In genomic region chr6:3159805-3160781, GRCh38 we compare ENCODE assay signal across 8 cellular contexts. TPM values are rescaled to one million over a fixed set of nuclear protein-coding genes. Genes with fewer than 3 reads are reported as not detected.
DNase-seq lines count a peak whose midpoint lies in the region; ATAC-seq and TF ChIP-seq lines count a peak whose summit lies in the region.

No MANE protein-coding gene starts in this region.

- H3K36me3 ChIP-seq in vagina: peaks cover 0 to 3% of the 10 kb centered on the region in 2 donors

- intact Hi-C loops in natural killer cell (cut with micrococcal nuclease) (no loop called here), vagina (cut with DNase I) (no loop called here)

- in situ Hi-C loops in astrocyte of the spinal cord (cut with HindIII; ENCODE audit: low sequenced_read_pairs): no loop called here

- H3K4me3 Mint-ChIP-seq in IgD-negative memory B cell: peak overlapping the region; percentile 53 to 93 (median 71)
- H3K4me3 Mint-ChIP-seq in T-helper 2 cell treated with Interferon-gamma antibody and Interleukin-4, amounts not matched to agents 5 μg/mL and 100 μg/mL, for 36 hours: peak overlapping the region; percentile 39
- H3K4me3 Mint-ChIP-seq in natural killer cell: peak overlapping the region; percentile 32

- TF ChIP-seq CTCF in astrocyte of the spinal cord (IDR thresholded peaks at IDR 0.05; ENCODE audit: low read depth, low read length): no peak
- TF ChIP-seq CTCF in natural killer cell (IDR thresholded peaks at IDR 0.05): no peak
- TF ChIP-seq CTCF in vagina (IDR thresholded peaks at IDR 0.05): no peak

- peaks cover 48% of the 10 kb centered on the region for H3K4me1 ChIP-seq in vagina

- peak in 2 of 3 donors; percentile 11 to 24 for ATAC-seq in natural killer cell
- no peak for ATAC-seq in HG03139 (IDR thresholded peaks at IDR 0.05; ENCODE audit: unreplicated experiment)

- no peaks in the 10 kb centered on the region for H3K27me3 ChIP-seq in vagina

- TF ChIP-seq POLR2A in vagina (IDR thresholded peaks at IDR 0.05): peak in 1 of 2 donors; percentile 9

- H3K27ac ChIP-seq in vagina: peak overlapping the region; percentile 62

- peaks cover 3% of the 10 kb centered on the region for H3K27me3 Mint-ChIP-seq in IgD-negative memory B cell
- peaks cover 62% of the 10 kb centered on the region for H3K27me3 Mint-ChIP-seq in T-helper 2 cell treated with Interferon-gamma antibody and Interleukin-4, amounts not matched to agents 5 μg/mL and 100 μg/mL, for 36 hours (ENCODE audit: low read depth)
- H3K27me3 Mint-ChIP-seq in natural killer cell (ENCODE audit: low read depth in 2 of 2): peaks cover 8 to 21% of the 10 kb centered on the region in 2 donors

- H3K9me3 Mint-ChIP-seq in IgD-negative memory B cell (no peaks in the 10 kb centered on the region), natural killer cell (no peaks in the 10 kb centered on the region)
- H3K9me3 Mint-ChIP-seq in T-helper 2 cell treated with Interferon-gamma antibody and Interleukin-4, amounts not matched to agents 5 μg/mL and 100 μg/mL, for 36 hours: peaks cover 3% of the 10 kb centered on the region

- H3K36me3 Mint-ChIP-seq in IgD-negative memory B cell (no peaks in the 10 kb centered on the region), natural killer cell (no peaks in the 10 kb centered on the region)
- peaks cover 5% of the 10 kb centered on the region for H3K36me3 Mint-ChIP-seq in T-helper 2 cell treated with Interferon-gamma antibody and Interleukin-4, amounts not matched to agents 5 μg/mL and 100 μg/mL, for 36 hours (ENCODE audit: low read depth)

- H3K27ac Mint-ChIP-seq in IgD-negative memory B cell (peak overlapping the region; percentile 11 to 58 (median 52)), natural killer cell (peak overlapping the region in 1 of 2 donors; percentile 55)
- no peak overlapping the region for H3K27ac Mint-ChIP-seq in T-helper 2 cell treated with Interferon-gamma antibody and Interleukin-4, amounts not matched to agents 5 μg/mL and 100 μg/mL, for 36 hours

- no peak overlapping the region for H3K4me3 ChIP-seq in astrocyte of the spinal cord (ENCODE audit: low read depth, low read length)
- no peak overlapping the region for H3K4me3 ChIP-seq in vagina

- H3K4me1 Mint-ChIP-seq in IgD-negative memory B cell: peaks cover 21 to 26% (median 23%) of the 10 kb centered on the region in 3 donors
- H3K4me1 Mint-ChIP-seq in T-helper 2 cell treated with Interferon-gamma antibody and Interleukin-4, amounts not matched to agents 5 μg/mL and 100 μg/mL, for 36 hours (ENCODE audit: low read depth): peaks cover 23% of the 10 kb centered on the region
- peaks cover 17 to 32% of the 10 kb centered on the region in 2 donors for H3K4me1 Mint-ChIP-seq in natural killer cell

- no peaks in the 10 kb centered on the region for H3K9me3 ChIP-seq in vagina

- DNase-seq in T-helper 2 cell treated with Interferon-gamma antibody and Interleukin-4, amounts not matched to agents 5 μg/mL and 100 μg/mL, for 36 hours (ENCODE audit: low spot score): peak; percentile 18
- DNase-seq in astrocyte of the spinal cord (ENCODE audit: low read depth, low spot score) (peak; percentile 51), natural killer cell (no peak), vagina (ENCODE audit: extremely low spot score in 2 of 2) (no peak), epidermal melanocyte (ENCODE audit: insufficient read length, low spot score) (no peak), HuH-7.5 (ENCODE audit: low spot score) (no peak)

RNA-seq across cellular contexts. Expression of gene TUBB2A, which starts 2.7 kb away (rescaled TPM):
- polyA plus RNA-seq in IgD-negative memory B cell: 12.8 TPM
- total RNA-seq in natural killer cell: 10 to 100 TPM in 2 of 3 donors, 1 to 10 TPM in 1; 9.2 to 13.2 (median 11.4) TPM
- 72.7 TPM for total RNA-seq in vagina

RNA-seq across cellular contexts. Expression of gene BPHL, which starts 41.6 kb away (rescaled TPM):
- 17.3 TPM for polyA plus RNA-seq in IgD-negative memory B cell
- total RNA-seq in natural killer cell (1 to 10 TPM; 2.9 to 5.9 (median 5.7) TPM), vagina (10.3 TPM)

Comparison
In these comparisons a context has a peak if more than half of its experiments do, and no peak if none do; other contexts are left out.
1. DNase-seq: peak in T-helper 2 cell treated with Interferon-gamma antibody and Interleukin-4, amounts not matched to agents 5 μg/mL and 100 μg/mL, for 36 hours (single experiment) and astrocyte of the spinal cord (single experiment); none in natural killer cell (single experiment), vagina (0 of 2), epidermal melanocyte (single experiment) and HuH-7.5 (single experiment).
2. Peak in every context shown above with its lines, with median percentiles within 50 percentile points of each other: H3K4me3 Mint-ChIP-seq.